28 cellular contexts compared by ENCODE assay signal in genomic region chr15:32089851-32090359, GRCh38. TPM values are rescaled to one million over a fixed set of nuclear protein-coding genes. Genes with fewer than 3 reads are reported as not detected.
DNase-seq lines count a peak whose midpoint lies in the region; ATAC-seq, FAIRE-seq and TF ChIP-seq lines count a peak whose summit lies in the region.
"Had no signal": no experiment of that assay in that cellular context is flagged by ENCODE, and none has a peak within 500 bp of the region (broad histone marks: within the 10 kb centered on the region; RNA-seq: fewer than 3 reads in every experiment).

No MANE protein-coding gene starts in this region.

- H3K36me3 ChIP-seq in H1 (ENCODE audit: control insufficient read depth in 2 of 4, insufficient read depth in 4 of 4, low read length in 3 of 4): no peaks in the 10 kb centered on the region
- H3K36me3 ChIP-seq: BE2C, BLaER1 had no signal

- H3K18ac ChIP-seq in H9 (ENCODE audit: insufficient read length, low read depth, low read length) (no peak overlapping the region), H1 (ENCODE audit: extremely low read depth, low read length) (no peak overlapping the region; the same call in 1 of the 2 replicates)

- H3K9me3 Mint-ChIP-seq in H9: peaks cover 4 to 9% of the 10 kb centered on the region in 2 experiments; a peak in 2 of 5 replicates
- no peaks in the 10 kb centered on the region for H3K9me3 Mint-ChIP-seq in activated naive CD8-positive, alpha-beta T cell treated with anti-CD3 and anti-CD28 coated beads for 36 hours

- H3K79me2 ChIP-seq in H9 (ENCODE audit: insufficient read depth, low read length): no peaks in the 10 kb centered on the region
- H3K79me2 ChIP-seq in H1 (ENCODE audit: control insufficient read depth in 1 of 2, insufficient read depth in 2 of 2, low read length in 2 of 2): no peaks in the 10 kb centered on the region

- H3K9ac ChIP-seq in H9 (ENCODE audit: extremely low read depth, insufficient read length, low read length) (no peak overlapping the region), H1 (replicated peaks in 1 of 4; ENCODE audit: extremely low read depth in 1 of 4, low read depth in 3 of 4, low read length in 3 of 4) (no peak overlapping the region)
- H3K9ac ChIP-seq: BLaER1 had no signal

- POLR2A ChIA-PET in A549 (lab: Yijun Ruan, JAX) (no interaction called here), H1 (lab: Charles Lee; ENCODE audit: partially characterized antibody) (no interaction called here)

- CTCF ChIA-PET in A549 (lab: Yijun Ruan, JAX): interaction anchor here (1.6 kb wide), 1 partner anchor 19 kb away, joined by 4 read pairs; no protein-coding TSS in a partner anchor
- CTCF ChIA-PET in H1 (lab: Charles Lee; ENCODE audit: partially characterized antibody): interaction anchor here (0.7 to 1.2 kb wide), 4 partner anchors 22 to 85 kb away, joined by 3 to 5 read pairs (median 4); no protein-coding TSS in a partner anchor

- H3K27ac Mint-ChIP-seq in H9: peak overlapping the region in 2 of 3 experiments; percentile 14 to 73; a peak in 2 of 7 replicates
- no peak overlapping the region for H3K27ac Mint-ChIP-seq in activated naive CD8-positive, alpha-beta T cell treated with anti-CD3 and anti-CD28 coated beads for 36 hours
- H3K27ac Mint-ChIP-seq: CD14-positive monocyte; CD4-positive, alpha-beta memory T cell; CD4-positive, CD25-positive, alpha-beta regulatory T cell; CD8-positive, alpha-beta memory T cell had no signal

- no peak overlapping the region for H3K4me3 Mint-ChIP-seq in H9
- no peak overlapping the region for H3K4me3 Mint-ChIP-seq in activated naive CD8-positive, alpha-beta T cell treated with anti-CD3 and anti-CD28 coated beads for 36 hours
- H3K4me3 Mint-ChIP-seq: CD14-positive monocyte; CD4-positive, alpha-beta memory T cell; CD4-positive, CD25-positive, alpha-beta regulatory T cell; CD8-positive, alpha-beta memory T cell had no signal

- H3K27me3 ChIP-seq in H9 (ENCODE audit: insufficient read depth, low read length) (no peaks in the 10 kb centered on the region), H1 (replicated peaks in 1 of 4; ENCODE audit: control insufficient read depth in 3 of 4, extremely low read depth in 1 of 4, insufficient read depth in 3 of 4, low read length in 3 of 4) (no peaks in the 10 kb centered on the region), dorsolateral prefrontal cortex (peaks cover 0 to 3% (median 0%) of the 10 kb centered on the region in 45 donors)
- H3K27me3 ChIP-seq: BE2C, BLaER1 had no signal

- H2BK5ac ChIP-seq in H9 (ENCODE audit: insufficient read length, low read length): no peak overlapping the region
- no peak overlapping the region for H2BK5ac ChIP-seq in H1 (ENCODE audit: low read depth, low read length)

- H2BK120ac ChIP-seq in H9 (ENCODE audit: low read depth, low read length, poor library complexity, severe bottlenecking): no peak overlapping the region
- H2BK120ac ChIP-seq in H1 (replicated peaks; ENCODE audit: low read depth, low read length): no peak overlapping the region

- H3K4ac ChIP-seq in H9 (ENCODE audit: low read depth, low read length) (no peak overlapping the region), H1 (replicated peaks; ENCODE audit: insufficient read length, low read depth, low read length) (no peak overlapping the region)

- peaks cover 0 to 15% (median 4%) of the 10 kb centered on the region in 3 experiments; a peak in 6 of 7 replicates for H3K36me3 Mint-ChIP-seq in H9 (ENCODE audit: insufficient read depth in 1 of 3, low read depth in 3 of 3)
- H3K36me3 Mint-ChIP-seq in activated naive CD8-positive, alpha-beta T cell treated with anti-CD3 and anti-CD28 coated beads for 36 hours: no peaks in the 10 kb centered on the region
- H3K36me3 Mint-ChIP-seq: CD14-positive monocyte; CD4-positive, alpha-beta memory T cell; CD4-positive, CD25-positive, alpha-beta regulatory T cell; CD8-positive, alpha-beta memory T cell had no signal

- H2AFZ ChIP-seq in H9 (ENCODE audit: low read length) (no peak overlapping the region), H1 (ENCODE audit: low read length) (no peak overlapping the region)

- H3K79me1 ChIP-seq in H9 (ENCODE audit: insufficient read depth, low read depth, low read length, poor library complexity, severe bottlenecking) (no peaks in the 10 kb centered on the region), H1 (ENCODE audit: low read depth, low read length) (no peaks in the 10 kb centered on the region)

- H4K20me1 ChIP-seq in H9 (ENCODE audit: control insufficient read depth, insufficient read depth, insufficient read length): no peaks in the 10 kb centered on the region
- H4K20me1 ChIP-seq in H1 (replicated peaks in 1 of 2; ENCODE audit: control insufficient read depth in 1 of 2, insufficient read depth in 2 of 2, low read length in 2 of 2): no peaks in the 10 kb centered on the region
- H4K20me1 ChIP-seq: BLaER1 had no signal

- H2BK20ac ChIP-seq in H9 (ENCODE audit: low read depth, low read length, poor library complexity, severe bottlenecking) (no peak overlapping the region), H1 (ENCODE audit: low read length) (0 out of 2 replicates have a peak overlapping the region, but pooled peaks have one; percentile 41)

- ATAC-seq in A549 (no peak), GM19397 (IDR thresholded peaks at IDR 0.05; ENCODE audit: unreplicated experiment) (no peak)
- ATAC-seq: GM12878 had no signal

- TF ChIP-seq POLR2A in A549 (IDR thresholded peaks at IDR 0.05; ENCODE audit: low read length) (no peak), H1 (IDR thresholded peaks at IDR 0.05; ENCODE audit: control extremely low read depth in 1 of 2, low read depth in 2 of 2, low read length in 2 of 2) (no peak)

- H3K4me3 ChIP-seq in A549 (no peak overlapping the region), H1 (ENCODE audit: extremely low read depth in 1 of 4, insufficient read depth in 2 of 4, low read depth in 3 of 4, low read length in 4 of 4) (no peak overlapping the region), dorsolateral prefrontal cortex (no peak overlapping the region)
- H3K4me3 ChIP-seq: BLaER1, GM12878 had no signal

- no peak for DNase-seq in A549 (ENCODE audit: low read depth in 1 of 2, low spot score in 1 of 2)
- no peak for DNase-seq in H9
- peak; percentile 75 for DNase-seq in SK-N-DZ (ENCODE audit: low spot score)
- no peak for DNase-seq in H1 (ENCODE audit: low read depth in 1 of 2, low spot score in 2 of 2)
- DNase-seq in dorsolateral prefrontal cortex: no peak
- DNase-seq in activated naive CD8-positive, alpha-beta T cell treated with anti-CD3 and anti-CD28 coated beads for 36 hours: no peak
- no peak for DNase-seq in NCI-H510A treated with DMSO at 0.1 percent for 48 hours (lab: John Stamatoyannopoulos, UW)
- DNase-seq: ACHN; BE2C; C1 segment of cervical spinal cord; CD4-positive, alpha-beta memory T cell; CD4-positive, CD25-positive, alpha-beta regulatory T cell; CD8-positive, alpha-beta memory T cell; COR-L47; DMS 273 treated with DMSO at 0.1 percent for 48 hours; DMS153; DMS53; DMS79; DND-41; EL; GDM1 had no signal

- intact Hi-C loops in dorsolateral prefrontal cortex (cut with DNase I): no loop called here

- no peak overlapping the region for H3K27ac ChIP-seq in A549
- H3K27ac ChIP-seq in H9 (ENCODE audit: insufficient read length, low read depth, low read length): no peak overlapping the region
- H3K27ac ChIP-seq in H1 (ENCODE audit: low read depth, low read length): no peak overlapping the region
- no peak overlapping the region for H3K27ac ChIP-seq in dorsolateral prefrontal cortex
- H3K27ac ChIP-seq: 22Rv1, BLaER1 had no signal

- H3T11ph ChIP-seq in H9 (ENCODE audit: low read length): no peak overlapping the region

- H3K23me2 ChIP-seq in H9 (ENCODE audit: insufficient read length, low read depth, low read length, poor library complexity, severe bottlenecking): no peaks in the 10 kb centered on the region
- no peaks in the 10 kb centered on the region for H3K23me2 ChIP-seq in H1 (ENCODE audit: low read depth, low read length)

- no peak overlapping the region for H4K8ac ChIP-seq in H9 (replicated peaks; ENCODE audit: insufficient read length, low read depth, low read length)
- no peak overlapping the region for H4K8ac ChIP-seq in H1 (ENCODE audit: extremely low read depth, insufficient read depth, low read length)

- H3K14ac ChIP-seq in H9 (ENCODE audit: insufficient read depth, low read length) (no peak overlapping the region), H1 (ENCODE audit: insufficient read length) (no peak overlapping the region)

- H4K91ac ChIP-seq in H9 (ENCODE audit: insufficient read length, low read depth, low read length) (no peak overlapping the region), H1 (replicated peaks; ENCODE audit: insufficient read length, low read length) (no peak overlapping the region)

- no peak overlapping the region for H3K23ac ChIP-seq in H9 (ENCODE audit: insufficient read length, low read depth, low read length)
- H3K23ac ChIP-seq in H1 (ENCODE audit: insufficient read length): no peak overlapping the region

- no peak overlapping the region for H2AK5ac ChIP-seq in H9 (ENCODE audit: insufficient read length, low read length)
- no peak overlapping the region for H2AK5ac ChIP-seq in H1 (ENCODE audit: low read depth, low read length)

- TF ChIP-seq CTCF in A549 (IDR thresholded peaks at IDR 0.05): no peak
- TF ChIP-seq CTCF in H9 (conservative IDR thresholded peaks at IDR 0.05): no peak
- no peak for TF ChIP-seq CTCF in H1 (IDR thresholded peaks at IDR 0.05; ENCODE audit: control extremely low read depth in 1 of 3, insufficient read depth in 1 of 3, low read depth in 1 of 3, low read length in 3 of 3)
- no peak for TF ChIP-seq CTCF in dorsolateral prefrontal cortex (IDR thresholded peaks at IDR 0.05 in 54 of 56, conservative IDR thresholded peaks at IDR 0.05 in 2 of 56; ENCODE audit: low read depth in 1 of 56, partially characterized antibody in 56 of 56)

- H2BK12ac ChIP-seq in H9 (ENCODE audit: insufficient read length, low read depth, low read length) (no peak overlapping the region), H1 (ENCODE audit: low read depth, low read length) (no peak overlapping the region; the same call in 1 of the 2 replicates)

- H3K4me1 Mint-ChIP-seq in H9: peaks cover 30 to 40% of the 10 kb centered on the region in 2 experiments
- H3K4me1 Mint-ChIP-seq in activated naive CD8-positive, alpha-beta T cell treated with anti-CD3 and anti-CD28 coated beads for 36 hours: no peaks in the 10 kb centered on the region
- H3K4me1 Mint-ChIP-seq: CD14-positive monocyte; CD4-positive, CD25-positive, alpha-beta regulatory T cell; CD8-positive, alpha-beta memory T cell had no signal

- no peak overlapping the region for H4K5ac ChIP-seq in H9 (ENCODE audit: insufficient read length, low read depth, low read length)
- H4K5ac ChIP-seq in H1 (ENCODE audit: insufficient read length, low read depth, low read length): no peak overlapping the region

- H3K4me1 ChIP-seq in A549 (no peaks in the 10 kb centered on the region), H9 (ENCODE audit: insufficient read depth, low read length) (peaks cover 2% of the 10 kb centered on the region; the same call in 1 of the 2 replicates), H1 (replicated peaks in 1 of 4; ENCODE audit: control insufficient read depth in 3 of 4, insufficient read depth in 4 of 4, low read length in 3 of 4) (peaks cover 0 to 6% (median 4%) of the 10 kb centered on the region in 4 experiments; a peak in 4 of 7 replicates)
- H3K4me1 ChIP-seq: BLaER1 had no signal

- FAIRE-seq in A549 (lab: Jason Lieb, UNC) (peak; percentile 7), H1 (lab: Jason Lieb, UNC) (no peak)
- FAIRE-seq: GM12878, GM12892, GM18507 had no signal

- H3K56ac ChIP-seq in H9 (ENCODE audit: insufficient read length, low read depth, low read length): no peak overlapping the region
- H3K56ac ChIP-seq in H1 (replicated peaks; ENCODE audit: insufficient read length, low read depth, low read length): no peak overlapping the region

- H3K4me2 ChIP-seq in A549 (no peak overlapping the region), H9 (ENCODE audit: insufficient read depth, insufficient read length, low read length) (no peak overlapping the region), H1 (ENCODE audit: insufficient read depth in 1 of 2, low read depth in 2 of 2, low read length in 2 of 2) (no peak overlapping the region)
- H3K4me2 ChIP-seq: BLaER1 had no signal

- TF ChIP-seq EP300 in A549 (IDR thresholded peaks at IDR 0.05): no peak
- TF ChIP-seq EP300 in H1 (IDR thresholded peaks at IDR 0.05; ENCODE audit: borderline replicate concordance in 1 of 2, low read depth in 2 of 2, low read length in 2 of 2): no peak

- H2BK15ac ChIP-seq in H9 (ENCODE audit: low read depth, low read length) (no peak overlapping the region), H1 (ENCODE audit: low read length) (no peak overlapping the region)

- TF ChIP-seq RAD21 in A549 (conservative IDR thresholded peaks at IDR 0.05 in 1 of 2, IDR thresholded peaks at IDR 0.05 in 1 of 2) (no peak), H1 (IDR thresholded peaks at IDR 0.05 in 1 of 2, conservative IDR thresholded peaks at IDR 0.05 in 1 of 2; ENCODE audit: low read depth in 2 of 2, low read length in 2 of 2) (no peak)

- H3K27me3 Mint-ChIP-seq in H9 (ENCODE audit: low read depth): no peaks in the 10 kb centered on the region
- H3K27me3 Mint-ChIP-seq in activated naive CD8-positive, alpha-beta T cell treated with anti-CD3 and anti-CD28 coated beads for 36 hours: no peaks in the 10 kb centered on the region
- H3K27me3 Mint-ChIP-seq: CD4-positive, CD25-positive, alpha-beta regulatory T cell had no signal

- H3K9me3 ChIP-seq in A549: no peaks in the 10 kb centered on the region
- no peaks in the 10 kb centered on the region for H3K9me3 ChIP-seq in H9 (ENCODE audit: control insufficient read depth, low read depth, low read length)
- H3K9me3 ChIP-seq in H1 (ENCODE audit: insufficient read depth in 2 of 2, low read depth in 1 of 2, low read length in 1 of 2): no peaks in the 10 kb centered on the region
- H3K9me3 ChIP-seq: BE2C had no signal

RNA-seq across cellular contexts. Expression of gene CHRNA7, which starts 59.6 kb away (rescaled TPM):
- polyA plus RNA-seq in A549 (2011; rRNA removed): 1.4 and 1.8 TPM in 2 replicates
- polyA plus RNA-seq in A549 (2012; cell fraction: cytosol; rRNA removed): 2.4 and 3.7 TPM in 2 replicates
- 11.7 and 11.9 TPM in 2 replicates for polyA plus RNA-seq in A549 (2012; cell fraction: nucleus; rRNA removed)
- 1.3 to 1.5 TPM (median 1.3 TPM) in 3 replicates for polyA plus RNA-seq in A549 (2017; fragmentation: RNase III; extraction: RNeasy Plus Mini Kit Qiagen cat#74134 plus additional on column Dnase treatment)
- polyA minus RNA-seq in A549 (2011; rRNA and poly(A)+ RNA removed): 5.2 and 5.7 TPM in 2 replicates
- 4.4 and 4.8 TPM in 2 replicates for total RNA-seq in H9 (2021)
- 32.2 and 38.3 TPM in 2 replicates for polyA plus RNA-seq in SK-N-DZ (2014; cell fraction: cytosol; rRNA removed)
- polyA plus RNA-seq in SK-N-DZ (2014; cell fraction: nucleus; rRNA removed): 25.8 and 34.9 TPM in 2 replicates
- total RNA-seq in H1 (2021; fragmentation: NEBNext Ultra II Directional; extraction: Animal tissue kit (Norgen Biotek cat#: 25700)): 7.5 and 9.1 TPM in 2 replicates
- 11.0 and 12.4 TPM in 2 replicates for polyA plus RNA-seq in H1 (2011; rRNA removed)
- polyA plus RNA-seq in H1 (2011; cell fraction: cytosol; rRNA removed): 7.4 TPM
- 20.6 TPM for polyA plus RNA-seq in H1 (2011; cell fraction: nucleus; rRNA removed)
- 7.1 to 7.9 TPM (median 7.6 TPM) in 4 replicates for polyA plus RNA-seq in H1 (2012, experiment 1 of 2)
- polyA plus RNA-seq in H1 (2012, experiment 2 of 2): 5.3 TPM
- 4.3 TPM for polyA plus RNA-seq in H1 (2013, experiment 1 of 2)
- 5.0 TPM for polyA plus RNA-seq in H1 (2013, experiment 2 of 2)
- polyA minus RNA-seq in H1 (2011; rRNA and poly(A)+ RNA removed): 32.8 and 36.1 TPM in 2 replicates
- polyA minus RNA-seq in H1 (2011; cell fraction: cytosol; rRNA and poly(A)+ RNA removed): 13.7 TPM
- 26.5 TPM for polyA minus RNA-seq in H1 (2011; cell fraction: nucleus; rRNA and poly(A)+ RNA removed)
- 10 to 100 TPM in 91 of 120 experiments, 1 to 10 TPM in 29; 2.8 to 31.7 (median 12.7) TPM for total RNA-seq in dorsolateral prefrontal cortex
- total RNA-seq in activated naive CD8-positive, alpha-beta T cell treated with anti-CD3 and anti-CD28 coated beads for 36 hours: under 1 TPM in 1 of 2 experiments, not detected in 1; 0.25 TPM
- total RNA-seq: CD4-positive, alpha-beta memory T cell; CD4-positive, CD25-positive, alpha-beta regulatory T cell; CD8-positive, alpha-beta memory T cell; GM12878 had no signal
- polyA plus RNA-seq: CD8-positive, alpha-beta memory T cell had no signal
